ENCODE assay signal across 2 cellular contexts in genomic region chr21:34593423-34593822, GRCh38.
TF ChIP-seq lines count a peak whose summit lies in the region.

No MANE protein-coding gene starts in this region.

TF ChIP-seq in liver, 16 proteins besides CTCF, POLR2A, EP300 and RAD21:
- TF ChIP-seq SP1 (IDR thresholded peaks at IDR 0.05) (no peak), GABPA (IDR thresholded peaks at IDR 0.05 in 1 of 2, conservative IDR thresholded peaks at IDR 0.05 in 1 of 2) (no peak), ZBTB33 (IDR thresholded peaks at IDR 0.05) (no peak), MAX (IDR thresholded peaks at IDR 0.05) (no peak), HNF4G (IDR thresholded peaks at IDR 0.05) (no peak), RXRA (IDR thresholded peaks at IDR 0.05) (no peak), HNF4A (conservative IDR thresholded peaks at IDR 0.05) (no peak), YY1 (IDR thresholded peaks at IDR 0.05) (no peak), NR2F2 (IDR thresholded peaks at IDR 0.05) (no peak), FOXA1 (IDR thresholded peaks at IDR 0.05) (no peak), REST (IDR thresholded peaks at IDR 0.05) (no peak), FOXA2 (IDR thresholded peaks at IDR 0.05) (no peak), TAF1 (conservative IDR thresholded peaks at IDR 0.05) (no peak), ATF3 (IDR thresholded peaks at IDR 0.05) (no peak)

TF ChIP-seq in HepG2, 621 proteins besides CTCF, POLR2A, EP300 and RAD21:
- TF ChIP-seq ZNF34 (CRISPR knock-in tag; IDR thresholded peaks at IDR 0.05; ENCODE audit: borderline replicate concordance) = no peak
- no peak for TF ChIP-seq KDM5A (IDR thresholded peaks at IDR 0.05; ENCODE audit: borderline replicate concordance, low read length)
- no peak for TF ChIP-seq POGZ (CRISPR knock-in tag; IDR thresholded peaks at IDR 0.05)
- no peak for TF ChIP-seq SRF (IDR thresholded peaks at IDR 0.05; ENCODE audit: low read depth, low read length)
- TF ChIP-seq TAF1 (CRISPR knock-in tag; IDR thresholded peaks at IDR 0.05) = no peak
- TF ChIP-seq TBX2 (CRISPR knock-in tag; IDR thresholded peaks at IDR 0.05; ENCODE audit: borderline replicate concordance) = no peak
- TF ChIP-seq ZMYM3 (CRISPR knock-in tag; IDR thresholded peaks at IDR 0.05) = no peak
- TF ChIP-seq WIZ (CRISPR knock-in tag; IDR thresholded peaks at IDR 0.05) = no peak
- TF ChIP-seq ZNF747 (CRISPR knock-in tag; IDR thresholded peaks at IDR 0.05; ENCODE audit: borderline replicate concordance) = no peak
- no peak for TF ChIP-seq GATAD1 (CRISPR knock-in tag; IDR thresholded peaks at IDR 0.05)
- TF ChIP-seq ZNF3 (CRISPR knock-in tag; IDR thresholded peaks at IDR 0.05) = no peak
